In genomic region chr1:92442351-92442750, GRCh38 we compare ENCODE assay signal across 14 cellular contexts. TPM values are rescaled to one million over a fixed set of nuclear protein-coding genes. Genes with fewer than 3 reads are reported as not detected.
DNase-seq lines count a peak whose midpoint lies in the region; ATAC-seq and TF ChIP-seq lines count a peak whose summit lies in the region.
"Had no signal": no experiment of that assay in that cellular context is flagged by ENCODE, and none has a peak within 500 bp of the region (broad histone marks: within the 10 kb centered on the region; RNA-seq: fewer than 3 reads in every experiment).

No MANE protein-coding gene starts in this region.

- ATAC-seq in body of pancreas, result peak; percentile 6
- ATAC-seq in mucosa of descending colon, result peak; percentile 57
- no peak for ATAC-seq in HG03521 (IDR thresholded peaks at IDR 0.05; ENCODE audit: unreplicated experiment)
- ATAC-seq: activated CD8-positive, alpha-beta T cell treated with anti-CD3 and anti-CD28 coated beads, Interleukin-2, amount 10 ng/mL, durations not matched to agents 7 days and 5 days had no signal

- H3K4me1 ChIP-seq in HUES64 (ENCODE audit: insufficient read depth, low read length) (peaks cover 25% of the 10 kb centered on the region), body of pancreas (peaks cover 12% of the 10 kb centered on the region), mucosa of descending colon (ENCODE audit: low read depth) (no peaks in the 10 kb centered on the region)
- H3K4me1 ChIP-seq: sigmoid colon had no signal

- H3K36me3 ChIP-seq in HUES64 (ENCODE audit: insufficient read depth, low read length) (no peaks in the 10 kb centered on the region), body of pancreas (replicated peaks in 1 of 2; ENCODE audit: insufficient read depth in 1 of 2, low read depth in 2 of 2) (no peaks in the 10 kb centered on the region), mucosa of descending colon (ENCODE audit: low read depth) (no peaks in the 10 kb centered on the region)
- H3K36me3 ChIP-seq: neutrophil, sigmoid colon had no signal

- peak overlapping the region; percentile 28; the same call in 1 of the 2 replicates for H3K4me3 ChIP-seq in HUES64 (ENCODE audit: low read length)
- H3K4me3 ChIP-seq in body of pancreas, result no peak overlapping the region
- H3K4me3 ChIP-seq in mucosa of descending colon, result no peak overlapping the region

- TF ChIP-seq CTCF in body of pancreas (IDR thresholded peaks at IDR 0.05) (no peak), mucosa of descending colon (IDR thresholded peaks at IDR 0.05) (no peak)

- intact Hi-C loops in body of pancreas (cut with DNase I) (no loop called here), mucosa of descending colon (cut with DNase I, micrococcal nuclease) (no loop called here)

- no peak for TF ChIP-seq POLR2A in body of pancreas (IDR thresholded peaks at IDR 0.05)

- DNase-seq in COLO668 (lab: John Stamatoyannopoulos, UW; ENCODE audit: unreplicated experiment), result peak; percentile 53
- peak in 2 of 4 donors; percentile 8 to 15 for DNase-seq in body of pancreas
- DNase-seq in mucosa of descending colon, result no peak
- DNase-seq in NCI-H446 treated with DMSO at 0.1 percent for 48 hours (lab: John Stamatoyannopoulos, UW), result no peak
- DNase-seq in effector CD4-positive, alpha-beta T cell, result no peak
- DNase-seq in HT-29 (ENCODE audit: low spot score), result no peak
- DNase-seq: activated CD8-positive, alpha-beta T cell treated with anti-CD3 and anti-CD28 coated beads, Interleukin-2, amount 10 ng/mL, durations not matched to agents 7 days and 5 days; central memory CD4-positive, alpha-beta T cell; immature natural killer cell; NCI-H1436 treated with DMSO at 0.1 percent for 48 hours; sigmoid colon had no signal

- no peaks in the 10 kb centered on the region for H3K27me3 ChIP-seq in HUES64 (ENCODE audit: insufficient read depth, low read length)
- no peaks in the 10 kb centered on the region for H3K27me3 ChIP-seq in body of pancreas
- H3K27me3 ChIP-seq: neutrophil, sigmoid colon had no signal

- 95% methylated on average over 5 of the region's 5 CpGs for WGBS in HUES64
- WGBS in body of pancreas, 2 donors, result 59 to 66% methylated on average over 5 of the region's 5 CpGs

- no peak overlapping the region for H3K9ac ChIP-seq in HUES64 (ENCODE audit: low read depth, low read length)

- H3K9me3 ChIP-seq in HUES64 (ENCODE audit: insufficient read depth, low read depth, low read length) (0 out of 2 replicates have a peak, but pooled peaks cover 1% of the 10 kb centered on the region), body of pancreas (no peaks in the 10 kb centered on the region), mucosa of descending colon (no peaks in the 10 kb centered on the region)
- H3K9me3 ChIP-seq: neutrophil, sigmoid colon had no signal

- H3K27ac ChIP-seq in HUES64 (ENCODE audit: low read depth, low read length) (no peak overlapping the region), body of pancreas (peak overlapping the region; percentile 46 to 74 (median 64))
- H3K27ac ChIP-seq: neutrophil had no signal

RNA-seq across cellular contexts. Expression of gene GFI1, which starts 44.4 kb away (rescaled TPM):
- 0.05 TPM for polyA plus RNA-seq in HUES64 (2013, experiment 1 of 2)
- 0.19 TPM for polyA plus RNA-seq in HUES64 (2013, experiment 2 of 2)
- total RNA-seq in body of pancreas (10 to 100 TPM in 1 of 2 donors, 1 to 10 TPM in 1; 6.7 to 14.5 TPM), mucosa of descending colon (1 to 10 TPM; 2.7 to 7.8 (median 7.7) TPM)
- 0.20 and 0.42 TPM in 2 replicates for total RNA-seq in HT-29 (2014; rRNA removed; shearing (Covaris generic))
